Comparison of ENCODE assay signal across 7 cellular contexts in the genomic region with DNA sequence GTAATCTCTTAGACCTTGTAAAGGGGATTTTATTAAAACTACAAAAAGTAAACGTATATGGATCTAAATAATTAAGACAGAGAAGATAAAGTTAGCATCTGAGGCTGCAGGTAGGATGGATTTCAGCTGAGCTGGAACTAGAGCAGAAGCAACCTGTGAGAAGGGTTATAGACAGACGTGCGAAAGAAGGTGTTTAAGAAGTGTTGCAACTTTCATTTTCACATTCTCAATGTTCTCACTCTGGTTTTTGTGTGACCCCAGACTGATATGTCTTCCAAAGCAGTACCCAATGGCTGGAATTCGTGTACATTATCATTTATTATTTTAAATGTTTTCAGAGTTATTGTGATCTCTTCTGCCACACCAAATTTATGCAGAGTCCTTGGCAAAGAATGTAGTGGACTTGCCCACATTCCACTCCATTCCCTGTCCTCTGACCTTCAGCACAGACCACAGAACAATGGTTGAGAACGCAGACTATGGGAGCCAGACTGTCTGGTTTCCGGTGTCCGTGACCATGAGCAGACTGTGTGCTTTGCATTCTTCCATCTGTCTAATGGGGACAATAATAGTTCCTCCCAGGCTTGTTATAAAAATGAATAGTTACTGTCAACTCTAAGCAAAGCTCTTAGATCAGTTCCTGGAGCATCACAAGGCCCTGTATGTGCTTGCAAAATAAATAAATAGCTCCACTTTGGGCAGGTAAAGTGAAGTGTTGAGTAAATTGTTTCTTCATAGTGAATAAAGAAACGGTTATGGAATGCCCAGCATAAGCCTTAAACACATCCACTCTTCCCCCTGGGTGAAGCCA.
DNase-seq lines count a peak whose midpoint lies in the region; ATAC-seq and TF ChIP-seq lines count a peak whose summit lies in the region.

No MANE protein-coding gene starts in this region.

- H3K27me3 ChIP-seq in HAP-1 (ENCODE audit: low read depth), result no peaks in the 10 kb centered on the region

- no peak overlapping the region for H3K4me3 ChIP-seq in HAP-1

- no peak for TF ChIP-seq CTCF in natural killer cell (IDR thresholded peaks at IDR 0.05)

- no peak overlapping the region for H3K4me3 Mint-ChIP-seq in natural killer cell

- DNase-seq in NAMALWA (ENCODE audit: low spot score) (peak; percentile 31), natural killer cell (no peak), HAP-1 (ENCODE audit: low spot score in 2 of 2) (no peak), Right ventricle myocardium superior (no peak), NCI-H69 (lab: John Stamatoyannopoulos, UW) (no peak)

- no peaks in the 10 kb centered on the region for H3K36me3 Mint-ChIP-seq in natural killer cell

- H3K36me3 ChIP-seq in HAP-1 (replicated peaks), result no peaks in the 10 kb centered on the region

- intact Hi-C loops in natural killer cell (cut with micrococcal nuclease), result loop anchor here (10.0 kb wide), 1 partner anchor 162 kb away; no protein-coding TSS in a partner anchor
- intact Hi-C loops in Right ventricle myocardium superior (cut with DNase I), result no loop called here

- peaks cover 0 to 10% of the 10 kb centered on the region in 2 donors for H3K27me3 Mint-ChIP-seq in natural killer cell (ENCODE audit: low read depth in 2 of 2)

- no peaks in the 10 kb centered on the region for H3K9me3 Mint-ChIP-seq in natural killer cell

- in situ Hi-C loops in HAP-1 (cut with MboI; ENCODE audit: low sequenced_read_pairs), result no loop called here

- H3K9me3 ChIP-seq in HAP-1, result no peaks in the 10 kb centered on the region

- ATAC-seq in GM18909 (IDR thresholded peaks at IDR 0.05; ENCODE audit: poor library complexity, unreplicated experiment) (peak; percentile 65), HG02642 (IDR thresholded peaks at IDR 0.05; ENCODE audit: poor library complexity, unreplicated experiment) (peak; percentile 65), natural killer cell (peak; percentile 76 to 89 (median 84)), Right ventricle myocardium superior (ENCODE audit: poor library complexity) (no peak)

- H3K27ac Mint-ChIP-seq in natural killer cell, result no peak overlapping the region

- H3K4me1 Mint-ChIP-seq in natural killer cell, result peaks cover 15 to 19% of the 10 kb centered on the region in 2 donors

- no peaks in the 10 kb centered on the region for H3K4me1 ChIP-seq in HAP-1
